Comparison of ENCODE assay signal across 1 cellular context in genomic region chr19:10491472-10492047, GRCh38.
TF ChIP-seq lines count a peak whose summit lies in the region.

No MANE protein-coding gene starts in this region.

TF ChIP-seq in WTC11, 78 proteins besides CTCF, POLR2A, EP300 and RAD21:
- no peak for TF ChIP-seq ZNF232 (CRISPR knock-in tag; IDR thresholded peaks at IDR 0.05)
- TF ChIP-seq ZNF317 (CRISPR knock-in tag; IDR thresholded peaks at IDR 0.05; ENCODE audit: borderline replicate concordance, low read depth), result no peak
- no peak for TF ChIP-seq IRF2 (CRISPR knock-in tag; IDR thresholded peaks at IDR 0.05; ENCODE audit: borderline replicate concordance, low read depth)
- TF ChIP-seq, protein P1, sequence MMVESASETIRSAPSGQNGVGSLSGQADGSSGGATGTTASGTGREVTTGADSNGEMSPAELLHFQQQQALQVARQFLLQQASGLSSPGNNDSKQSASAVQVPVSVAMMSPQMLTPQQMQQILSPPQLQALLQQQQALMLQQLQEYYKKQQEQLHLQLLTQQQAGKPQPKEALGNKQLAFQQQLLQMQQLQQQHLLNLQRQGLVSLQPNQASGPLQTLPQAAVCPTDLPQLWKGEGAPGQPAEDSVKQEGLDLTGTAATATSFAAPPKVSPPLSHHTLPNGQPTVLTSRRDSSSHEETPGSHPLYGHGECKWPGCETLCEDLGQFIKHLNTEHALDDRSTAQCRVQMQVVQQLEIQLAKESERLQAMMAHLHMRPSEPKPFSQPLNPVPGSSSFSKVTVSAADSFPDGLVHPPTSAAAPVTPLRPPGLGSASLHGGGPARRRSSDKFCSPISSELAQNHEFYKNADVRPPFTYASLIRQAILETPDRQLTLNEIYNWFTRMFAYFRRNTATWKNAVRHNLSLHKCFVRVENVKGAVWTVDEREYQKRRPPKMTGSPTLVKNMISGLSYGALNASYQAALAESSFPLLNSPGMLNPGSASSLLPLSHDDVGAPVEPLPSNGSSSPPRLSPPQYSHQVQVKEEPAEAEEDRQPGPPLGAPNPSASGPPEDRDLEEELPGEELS (CRISPR knock-in tag; IDR thresholded peaks at IDR 0.05), result no peak
- TF ChIP-seq RELA (CRISPR knock-in tag; IDR thresholded peaks at IDR 0.05; ENCODE audit: borderline replicate concordance), result 0 out of 2 replicates have a peak, but pooled peaks have one; percentile 27
TF ChIP-seq in WTC11: peak in this region for 1.
